In genomic region chr2:30146337-30147195, GRCh38 we compare ENCODE assay signal across 8 cellular contexts. TPM values are rescaled to one million over a fixed set of nuclear protein-coding genes. Genes with fewer than 3 reads are reported as not detected.
DNase-seq lines count a peak whose midpoint lies in the region; ATAC-seq and TF ChIP-seq lines count a peak whose summit lies in the region.

Gene YPEL5 (plus strand): TSS chr2:30147007. CDS start chr2:30156652, 9,645 bp downstream.

- H3K27me3 ChIP-seq in ovary, result no peaks in the 10 kb centered on the region
- no peaks in the 10 kb centered on the region for H3K27me3 ChIP-seq in thyroid gland

- no peaks in the 10 kb centered on the region for H3K36me3 ChIP-seq in ovary
- H3K36me3 ChIP-seq in thyroid gland, result no peaks in the 10 kb centered on the region

- peaks cover 25% of the 10 kb centered on the region for H3K36me3 Mint-ChIP-seq in activated naive CD8-positive, alpha-beta T cell treated with anti-CD3 and anti-CD28 coated beads, Interleukin-2, amount 50 U/mL, for 24 hours (ENCODE audit: low read depth)

- TF ChIP-seq CTCF in GM12865 (IDR thresholded peaks at IDR 0.05; ENCODE audit: insufficient read depth, low read depth, low read length, missing control alignments), result no peak
- TF ChIP-seq CTCF in ovary (IDR thresholded peaks at IDR 0.05), result no peak
- no peak for TF ChIP-seq CTCF in thyroid gland (IDR thresholded peaks at IDR 0.05)

- H3K4me1 Mint-ChIP-seq in activated naive CD8-positive, alpha-beta T cell treated with anti-CD3 and anti-CD28 coated beads, Interleukin-2, amount 50 U/mL, for 24 hours, result peaks cover 60% of the 10 kb centered on the region

- H3K4me1 ChIP-seq in ovary (ENCODE audit: insufficient read depth) (peaks cover 9% of the 10 kb centered on the region), thyroid gland (peaks cover 34 to 38% of the 10 kb centered on the region in 2 donors)

- no peaks in the 10 kb centered on the region for H3K9me3 ChIP-seq in ovary
- no peaks in the 10 kb centered on the region for H3K9me3 ChIP-seq in thyroid gland

- peak within 1 kb of the TSS; percentile 84 for H3K4me3 Mint-ChIP-seq in activated naive CD8-positive, alpha-beta T cell treated with anti-CD3 and anti-CD28 coated beads, Interleukin-2, amount 50 U/mL, for 24 hours

- TF ChIP-seq EP300 in ovary (IDR thresholded peaks at IDR 0.05), result no peak

- H3K9me3 Mint-ChIP-seq in activated naive CD8-positive, alpha-beta T cell treated with anti-CD3 and anti-CD28 coated beads, Interleukin-2, amount 50 U/mL, for 24 hours, result no peaks in the 10 kb centered on the region

- 0 to 1% (median 0%) methylated on average over 60 to 63 of the region's 63 CpGs for WGBS in ovary, 3 donors
- WGBS in thyroid gland, 2 donors, result 0% methylated on average over 26 to 42 of the region's 63 CpGs

- H3K27me3 Mint-ChIP-seq in activated naive CD8-positive, alpha-beta T cell treated with anti-CD3 and anti-CD28 coated beads, Interleukin-2, amount 50 U/mL, for 24 hours, result no peaks in the 10 kb centered on the region

- peak within 1 kb of the TSS; percentile 89 for H3K27ac ChIP-seq in ovary
- H3K27ac ChIP-seq in thyroid gland, result peak within 1 kb of the TSS; percentile 94 to 99 (median 97)

- ATAC-seq in HG02763 (IDR thresholded peaks at IDR 0.05; ENCODE audit: unreplicated experiment) (peak; percentile 92), Right ventricle myocardium inferior (peak; percentile 98)
- peak; percentile 97 for ATAC-seq in activated naive CD8-positive, alpha-beta T cell treated with anti-CD3 and anti-CD28 coated beads, Interleukin-2, amount 50 U/mL, for 24 hours

- peak; percentile 99 for DNase-seq in GM12865 (ENCODE audit: low read depth)
- DNase-seq in NCI-H1417 treated with DMSO at 0.1 percent for 48 hours (lab: John Stamatoyannopoulos, UW), result peak; percentile 100
- peak; percentile 100 for DNase-seq in SW480 (ENCODE audit: low spot score)
- DNase-seq in activated naive CD8-positive, alpha-beta T cell treated with anti-CD3 and anti-CD28 coated beads, Interleukin-2, amount 50 U/mL, for 24 hours, result peak; percentile 99
- DNase-seq in Right ventricle myocardium inferior (ENCODE audit: missing footprints), result peak; percentile 100
- peak; percentile 99 for DNase-seq in ovary
- DNase-seq in thyroid gland, result peak; percentile 99 to 100

- H3K4me3 ChIP-seq in GM12865 (ENCODE audit: low read depth, low read length) (peak within 1 kb of the TSS; percentile 93), ovary (peak within 1 kb of the TSS; percentile 80), thyroid gland (replicated peaks in 1 of 3) (peak within 1 kb of the TSS; percentile 89 to 98 (median 95))

- TF ChIP-seq POLR2A in ovary (IDR thresholded peaks at IDR 0.05) (peak; percentile 83), thyroid gland (IDR thresholded peaks at IDR 0.05) (peak; percentile 82 to 93)

- H3K27ac Mint-ChIP-seq in activated naive CD8-positive, alpha-beta T cell treated with anti-CD3 and anti-CD28 coated beads, Interleukin-2, amount 50 U/mL, for 24 hours, result peak within 1 kb of the TSS; percentile 93

- intact Hi-C loops in Right ventricle myocardium inferior (cut with DNase I) (no loop called here), ovary (cut with DNase I) (no loop called here), thyroid gland (cut with DNase I) (no loop called here)

RNA-seq across cellular contexts. Expression of gene YPEL5, which starts in this region (rescaled TPM):
- total RNA-seq in Right ventricle myocardium inferior (67.5 TPM), ovary (100 to 1,000 TPM in 2 of 7 donors, 10 to 100 TPM in 5; 65.1 to 103 (median 81.6) TPM), thyroid gland (100 to 1,000 TPM in 3 of 4 donors, 10 to 100 TPM in 1; 74.7 to 129 (median 103) TPM)
- polyA plus RNA-seq in ovary, result 10 to 100 TPM; 68.9 to 91.2 TPM

Comparison
In these comparisons a context has a peak if more than half of its experiments do, and no peak if none do; other contexts are left out.
1. Peak in every context shown above with its lines: DNase-seq, ATAC-seq, H3K4me3 ChIP-seq and H3K27ac ChIP-seq.